In genomic region chr14:56855891-56856461, GRCh38 we compare ENCODE assay signal across 11 cellular contexts. TPM values are rescaled to one million over a fixed set of nuclear protein-coding genes. Genes with fewer than 3 reads are reported as not detected.
A peak's percentile ranks its signal among the peaks of the same experiment; 100 is the strongest.
DNase-seq lines count a peak whose midpoint lies in the region; TF ChIP-seq lines count a peak whose summit lies in the region.
"Had no signal": no experiment of that assay in that cellular context is flagged by ENCODE, and none has a peak within 500 bp of the region (broad histone marks: within the 10 kb centered on the region; RNA-seq: fewer than 3 reads in every experiment).

No MANE protein-coding gene starts in this region.

- DNase-seq in G401 (ENCODE audit: low spot score) (peak; percentile 76), NCI-H2107 (lab: John Stamatoyannopoulos, UW) (peak; percentile 62), cerebellar cortex (ENCODE audit: low spot score) (peak; percentile 72), chondrocyte (ENCODE audit: low spot score) (no peak), SKM-1 treated with dmso at 0.1 percent for 144 hours (lab: John Stamatoyannopoulos, UW; ENCODE audit: unreplicated experiment) (no peak), NCI-H524 (lab: John Stamatoyannopoulos, UW) (no peak)
- DNase-seq in activated CD4-positive, alpha-beta memory T cell treated with anti-CD3 and anti-CD28 coated beads for 36 hours, result no peak
- DNase-seq: NCI-H2171 treated with DMSO at 0.1 percent for 48 hours, psoas muscle had no signal

- H3K9ac ChIP-seq in mucosa of rectum (ENCODE audit: low read depth in 1 of 2, low read length in 2 of 2), result peak overlapping the region; percentile 5 to 24

- intact Hi-C loops in activated CD4-positive, alpha-beta memory T cell treated with anti-CD3 and anti-CD28 coated beads for 36 hours (cut with micrococcal nuclease), result no loop called here

- H3K9me3 ChIP-seq in mucosa of rectum (ENCODE audit: control insufficient read depth in 2 of 2, low read length in 2 of 2), result no peaks in the 10 kb centered on the region
- H3K9me3 ChIP-seq: psoas muscle had no signal

- POLR2A ChIA-PET in activated CD4-positive, alpha-beta memory T cell treated with anti-CD3 and anti-CD28 coated beads for 36 hours (lab: Charles Lee), result no interaction called here

- no peak overlapping the region for H3K27ac Mint-ChIP-seq in chondrocyte (ENCODE audit: unreplicated experiment)
- no peak overlapping the region for H3K27ac Mint-ChIP-seq in activated CD4-positive, alpha-beta memory T cell treated with anti-CD3 and anti-CD28 coated beads for 36 hours

- TF ChIP-seq CTCF in chondrocyte (IDR thresholded peaks at IDR 0.05), result no peak

- H3K36me3 ChIP-seq in mucosa of rectum (ENCODE audit: control insufficient read depth in 2 of 2, insufficient read depth in 2 of 2, low read length in 2 of 2), result no peaks in the 10 kb centered on the region

- peaks cover 23% of the 10 kb centered on the region for H3K27me3 Mint-ChIP-seq in chondrocyte (ENCODE audit: low read depth)
- H3K27me3 Mint-ChIP-seq in activated CD4-positive, alpha-beta memory T cell treated with anti-CD3 and anti-CD28 coated beads for 36 hours, result peaks cover 22% of the 10 kb centered on the region

- peaks cover 3% of the 10 kb centered on the region in 2 donors for H3K4me1 ChIP-seq in mucosa of rectum (ENCODE audit: control insufficient read depth in 2 of 2, insufficient read depth in 2 of 2, low read length in 2 of 2)
- H3K4me1 ChIP-seq: psoas muscle had no signal

- H3K4me3 ChIP-seq in mucosa of rectum (ENCODE audit: low read length in 2 of 2), result peak overlapping the region; percentile 51 to 63
- H3K4me3 ChIP-seq: psoas muscle had no signal

- CTCF ChIA-PET in activated CD4-positive, alpha-beta memory T cell treated with anti-CD3 and anti-CD28 coated beads for 36 hours (lab: Charles Lee), result no interaction called here

- peak overlapping the region; percentile 73 to 83 for H3K27ac ChIP-seq in mucosa of rectum (ENCODE audit: low read depth in 2 of 2, low read length in 2 of 2)
- H3K27ac ChIP-seq: psoas muscle had no signal

- H3K27me3 ChIP-seq in mucosa of rectum (ENCODE audit: control insufficient read depth in 2 of 2, insufficient read depth in 2 of 2, low read length in 2 of 2), result no peaks in the 10 kb centered on the region

- no peaks in the 10 kb centered on the region for H3K36me3 Mint-ChIP-seq in chondrocyte (ENCODE audit: low read depth)
- H3K36me3 Mint-ChIP-seq in activated CD4-positive, alpha-beta memory T cell treated with anti-CD3 and anti-CD28 coated beads for 36 hours, result no peaks in the 10 kb centered on the region

- H3K9me3 Mint-ChIP-seq in chondrocyte (ENCODE audit: low read depth), result peaks cover 2% of the 10 kb centered on the region
- H3K9me3 Mint-ChIP-seq in activated CD4-positive, alpha-beta memory T cell treated with anti-CD3 and anti-CD28 coated beads for 36 hours, result no peaks in the 10 kb centered on the region

- in situ Hi-C loops in G401 (cut with HindIII; ENCODE audit: low sequenced_read_pairs), result no loop called here

- no peak overlapping the region for H3K4me3 Mint-ChIP-seq in chondrocyte (ENCODE audit: unreplicated experiment)
- no peak overlapping the region for H3K4me3 Mint-ChIP-seq in activated CD4-positive, alpha-beta memory T cell treated with anti-CD3 and anti-CD28 coated beads for 36 hours

- no peaks in the 10 kb centered on the region for H3K4me1 Mint-ChIP-seq in chondrocyte (ENCODE audit: low read depth)
- no peaks in the 10 kb centered on the region for H3K4me1 Mint-ChIP-seq in activated CD4-positive, alpha-beta memory T cell treated with anti-CD3 and anti-CD28 coated beads for 36 hours (ENCODE audit: low read depth)

RNA-seq across cellular contexts. Expression of gene OTX2, which starts 45.7 kb away (rescaled TPM):
- 105 and 128 TPM in 2 replicates for total RNA-seq in G401 (2014; rRNA removed; shearing (Covaris generic))
- total RNA-seq in chondrocyte, result not detected in 3 replicates
- total RNA-seq in activated CD4-positive, alpha-beta memory T cell treated with anti-CD3 and anti-CD28 coated beads for 36 hours, result not detected
- total RNA-seq: activated CD8-positive, alpha-beta memory T cell treated with anti-CD3 and anti-CD28 coated beads for 36 hours; psoas muscle had no signal

Comparison
In these comparisons a context has a peak if more than half of its experiments do, and no peak if none do; other contexts are left out.
1. DNase-seq: peak in G401 (single experiment), NCI-H2107 (single experiment) and cerebellar cortex (single experiment); none in chondrocyte (single experiment), activated CD4-positive, alpha-beta memory T cell treated with anti-CD3 and anti-CD28 coated beads for 36 hours (single experiment), SKM-1 treated with dmso at 0.1 percent for 144 hours (single experiment) and NCI-H524 (0 of 2).
2. RNA of gene OTX2, which starts 45.7 kb away (total RNA-seq): 105 to 128 TPM in G401; not detected in chondrocyte and not detected in activated CD4-positive, alpha-beta memory T cell treated with anti-CD3 and anti-CD28 coated beads for 36 hours; every median in the first group is over 100 times any median in the second.